20 cellular contexts compared by ENCODE assay signal in the genomic region with DNA sequence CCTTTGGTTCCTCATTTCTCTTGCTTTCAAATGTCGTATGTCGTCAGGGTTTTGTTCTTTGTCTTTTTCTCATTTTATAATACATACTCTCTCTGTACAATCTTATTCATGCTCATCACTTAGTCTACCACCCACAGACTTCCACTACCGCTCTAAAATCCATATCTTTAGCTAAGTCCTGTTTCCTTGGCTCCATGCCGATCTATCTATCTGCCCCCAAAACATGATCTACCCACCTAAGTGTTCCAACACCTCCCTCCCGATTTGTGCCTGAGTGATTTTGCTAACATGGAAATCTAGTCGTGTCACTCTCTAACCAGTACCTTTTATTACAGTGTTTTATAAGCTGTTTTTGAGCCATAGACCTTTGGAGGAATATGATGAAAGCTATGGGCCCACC.
DNase-seq lines count a peak whose midpoint lies in the region; ATAC-seq lines count a peak whose summit lies in the region.
"Had no signal": no experiment of that assay in that cellular context is flagged by ENCODE, and none has a peak within 500 bp of the region (broad histone marks: within the 10 kb centered on the region; RNA-seq: fewer than 3 reads in every experiment).

No MANE protein-coding gene starts in this region.

- no peak for DNase-seq in activated naive CD8-positive, alpha-beta T cell treated with anti-CD3 and anti-CD28 coated beads, Interleukin-2, amount 50 U/mL, for 24 hours
- no peak for DNase-seq in effector memory CD8-positive, alpha-beta T cell
- DNase-seq: AML-193; Caco-2; Calu3; CD4-positive, alpha-beta T cell; CD8-positive, alpha-beta T cell; DMS 273 treated with DMSO at 0.1 percent for 48 hours; DMS153; DMS53; DMS79; DND-41; EL; GDM1 had no signal

- peak overlapping the region; percentile 28 for H3K27ac Mint-ChIP-seq in activated naive CD8-positive, alpha-beta T cell
- H3K27ac Mint-ChIP-seq in activated naive CD8-positive, alpha-beta T cell treated with anti-CD3 and anti-CD28 coated beads, Interleukin-2, amount 50 U/mL, for 24 hours: no peak overlapping the region
- peak overlapping the region; percentile 21 to 60 for H3K27ac Mint-ChIP-seq in effector memory CD8-positive, alpha-beta T cell
- no peak overlapping the region for H3K27ac Mint-ChIP-seq in stimulated activated memory B cell treated with anti-CD40 and anti-IgM and Interleukin-4, amounts not matched to agents 10 μg/mL and 1 μg/mL and 100 μg/mL, for 72 hours
- H3K27ac Mint-ChIP-seq: B cell; CD4-positive, alpha-beta T cell; CD8-positive, alpha-beta T cell had no signal

- no peaks in the 10 kb centered on the region for H3K9me3 Mint-ChIP-seq in activated naive CD8-positive, alpha-beta T cell (ENCODE audit: low read depth)
- no peaks in the 10 kb centered on the region for H3K9me3 Mint-ChIP-seq in activated naive CD8-positive, alpha-beta T cell treated with anti-CD3 and anti-CD28 coated beads, Interleukin-2, amount 50 U/mL, for 24 hours
- H3K9me3 Mint-ChIP-seq in effector memory CD8-positive, alpha-beta T cell: no peaks in the 10 kb centered on the region
- H3K9me3 Mint-ChIP-seq in stimulated activated memory B cell treated with anti-CD40 and anti-IgM and Interleukin-4, amounts not matched to agents 10 μg/mL and 1 μg/mL and 100 μg/mL, for 72 hours: no peaks in the 10 kb centered on the region
- H3K9me3 Mint-ChIP-seq: CD4-positive, alpha-beta T cell; CD8-positive, alpha-beta T cell had no signal

- H3K27me3 Mint-ChIP-seq in activated naive CD8-positive, alpha-beta T cell: no peaks in the 10 kb centered on the region
- no peaks in the 10 kb centered on the region for H3K27me3 Mint-ChIP-seq in activated naive CD8-positive, alpha-beta T cell treated with anti-CD3 and anti-CD28 coated beads, Interleukin-2, amount 50 U/mL, for 24 hours
- H3K27me3 Mint-ChIP-seq in effector memory CD8-positive, alpha-beta T cell: no peaks in the 10 kb centered on the region
- no peaks in the 10 kb centered on the region for H3K27me3 Mint-ChIP-seq in stimulated activated memory B cell treated with anti-CD40 and anti-IgM and Interleukin-4, amounts not matched to agents 10 μg/mL and 1 μg/mL and 100 μg/mL, for 72 hours
- H3K27me3 Mint-ChIP-seq: B cell; CD4-positive, alpha-beta T cell had no signal

- H3K4me3 Mint-ChIP-seq in activated naive CD8-positive, alpha-beta T cell: no peak overlapping the region
- H3K4me3 Mint-ChIP-seq in activated naive CD8-positive, alpha-beta T cell treated with anti-CD3 and anti-CD28 coated beads, Interleukin-2, amount 50 U/mL, for 24 hours: no peak overlapping the region
- H3K4me3 Mint-ChIP-seq in effector memory CD8-positive, alpha-beta T cell: no peak overlapping the region
- H3K4me3 Mint-ChIP-seq in stimulated activated memory B cell treated with anti-CD40 and anti-IgM and Interleukin-4, amounts not matched to agents 10 μg/mL and 1 μg/mL and 100 μg/mL, for 72 hours: no peak overlapping the region
- H3K4me3 Mint-ChIP-seq: B cell; CD4-positive, alpha-beta T cell; CD8-positive, alpha-beta T cell had no signal

- H3K36me3 Mint-ChIP-seq in activated naive CD8-positive, alpha-beta T cell: peaks cover 18% of the 10 kb centered on the region
- no peaks in the 10 kb centered on the region for H3K36me3 Mint-ChIP-seq in activated naive CD8-positive, alpha-beta T cell treated with anti-CD3 and anti-CD28 coated beads, Interleukin-2, amount 50 U/mL, for 24 hours (ENCODE audit: low read depth)
- no peaks in the 10 kb centered on the region for H3K36me3 Mint-ChIP-seq in effector memory CD8-positive, alpha-beta T cell (ENCODE audit: insufficient read depth)
- peaks cover 42% of the 10 kb centered on the region for H3K36me3 Mint-ChIP-seq in stimulated activated memory B cell treated with anti-CD40 and anti-IgM and Interleukin-4, amounts not matched to agents 10 μg/mL and 1 μg/mL and 100 μg/mL, for 72 hours

- ATAC-seq in activated naive CD8-positive, alpha-beta T cell treated with anti-CD3 and anti-CD28 coated beads, Interleukin-2, amount 50 U/mL, for 24 hours: no peak
- ATAC-seq in effector memory CD8-positive, alpha-beta T cell (replicated peaks): no peak
- ATAC-seq in HG02571 (IDR thresholded peaks at IDR 0.05; ENCODE audit: unreplicated experiment): no peak
- ATAC-seq in stimulated activated memory B cell treated with anti-CD40 and anti-IgM and Interleukin-4, amounts not matched to agents 10 μg/mL and 1 μg/mL and 100 μg/mL, for 72 hours: no peak
- ATAC-seq: A549; CD8-positive, alpha-beta T cell; GM12878 had no signal

- no peaks in the 10 kb centered on the region for H3K4me1 Mint-ChIP-seq in activated naive CD8-positive, alpha-beta T cell (ENCODE audit: low read depth)
- H3K4me1 Mint-ChIP-seq in activated naive CD8-positive, alpha-beta T cell treated with anti-CD3 and anti-CD28 coated beads, Interleukin-2, amount 50 U/mL, for 24 hours: no peaks in the 10 kb centered on the region
- H3K4me1 Mint-ChIP-seq in effector memory CD8-positive, alpha-beta T cell (ENCODE audit: low read depth in 2 of 2): no peaks in the 10 kb centered on the region
- H3K4me1 Mint-ChIP-seq in stimulated activated memory B cell treated with anti-CD40 and anti-IgM and Interleukin-4, amounts not matched to agents 10 μg/mL and 1 μg/mL and 100 μg/mL, for 72 hours: no peaks in the 10 kb centered on the region
- H3K4me1 Mint-ChIP-seq: B cell had no signal

Comparison
In these comparisons a context has a peak if more than half of its experiments do, and no peak if none do; other contexts are left out.
1. H3K27ac Mint-ChIP-seq: peak in activated naive CD8-positive, alpha-beta T cell (single experiment) and effector memory CD8-positive, alpha-beta T cell (2 of 2); none in activated naive CD8-positive, alpha-beta T cell treated with anti-CD3 and anti-CD28 coated beads, Interleukin-2, amount 50 U/mL, for 24 hours (single experiment) and stimulated activated memory B cell treated with anti-CD40 and anti-IgM and Interleukin-4, amounts not matched to agents 10 μg/mL and 1 μg/mL and 100 μg/mL, for 72 hours (single experiment).